1 cellular context compared by ENCODE assay signal in genomic region chr2:2613279-2614199, GRCh38.
A peak's percentile ranks its signal among the peaks of the same experiment; 100 is the strongest.
TF ChIP-seq lines count a peak whose summit lies in the region.

No MANE protein-coding gene starts in this region.

TF ChIP-seq in HepG2, 621 proteins besides CTCF, POLR2A, EP300 and RAD21 (continued from another document):
- no peak for TF ChIP-seq BCLAF1 (IDR thresholded peaks at IDR 0.05)
- TF ChIP-seq WIZ (CRISPR knock-in tag; IDR thresholded peaks at IDR 0.05) = peak; percentile 99
- no peak for TF ChIP-seq ZSCAN31 (CRISPR knock-in tag; IDR thresholded peaks at IDR 0.05; ENCODE audit: low read depth)
- no peak for TF ChIP-seq TMF1 (CRISPR knock-in tag; IDR thresholded peaks at IDR 0.05; ENCODE audit: low read depth)
- no peak for TF ChIP-seq U2AF2 (IDR thresholded peaks at IDR 0.05; ENCODE audit: low read depth, low read length)
- no peak for TF ChIP-seq USF2 (IDR thresholded peaks at IDR 0.05; ENCODE audit: low read depth, low read length)
- no peak for TF ChIP-seq USF2 (CRISPR knock-in tag; IDR thresholded peaks at IDR 0.05; ENCODE audit: borderline replicate concordance)
- TF ChIP-seq ZMYM2 (CRISPR knock-in tag; IDR thresholded peaks at IDR 0.05) = no peak
- no peak for TF ChIP-seq MBD4 (IDR thresholded peaks at IDR 0.05; ENCODE audit: borderline replicate concordance, low read length)
- TF ChIP-seq ZNF772 (CRISPR knock-in tag; IDR thresholded peaks at IDR 0.05) = 0 out of 2 replicates have a peak, but pooled peaks have one; percentile 62
- TF ChIP-seq CSRNP1 (CRISPR knock-in tag; IDR thresholded peaks at IDR 0.05) = no peak
- TF ChIP-seq MIER2 (CRISPR knock-in tag; IDR thresholded peaks at IDR 0.05) = peak; percentile 92
- TF ChIP-seq REPIN1 (CRISPR knock-in tag; IDR thresholded peaks at IDR 0.05; ENCODE audit: borderline replicate concordance, low read depth) = no peak
- TF ChIP-seq MAX (IDR thresholded peaks at IDR 0.05) = peak; percentile 83
- no peak for TF ChIP-seq SAP130 (CRISPR knock-in tag; IDR thresholded peaks at IDR 0.05; ENCODE audit: low read depth)
